In the genomic region with DNA sequence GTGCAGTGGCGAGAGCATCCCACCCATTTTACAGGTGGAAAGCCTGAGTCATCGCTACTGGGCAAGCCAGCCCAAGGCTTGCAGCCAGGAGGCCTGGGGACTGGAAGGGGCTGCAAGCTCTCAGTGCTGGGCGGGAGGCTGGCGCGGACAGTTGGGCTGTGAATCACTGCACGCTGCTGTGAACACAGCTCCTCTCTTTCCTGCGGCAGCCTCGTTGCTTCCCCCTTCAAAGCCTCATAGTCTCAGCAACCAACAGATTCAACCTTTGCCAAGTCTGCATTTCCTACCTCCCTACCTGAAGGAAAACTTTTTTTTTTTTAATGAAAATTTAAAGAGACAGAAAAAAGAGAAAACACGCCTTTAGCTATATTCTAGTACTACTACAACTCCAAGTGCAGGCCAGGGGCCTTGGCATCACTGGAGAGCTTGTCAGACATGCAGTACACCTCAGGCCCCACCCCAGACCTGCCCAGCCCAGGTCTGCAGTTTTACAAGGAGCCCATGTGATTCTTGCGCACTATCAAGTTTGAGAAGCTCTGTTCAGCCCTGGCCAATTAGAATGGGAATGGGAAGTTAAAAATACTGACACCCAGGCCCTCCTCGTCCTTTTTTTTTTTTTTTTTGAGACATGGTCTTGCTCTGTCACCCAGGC, we compare ENCODE assay signal across 8 cellular contexts.
DNase-seq lines count a peak whose midpoint lies in the region; ATAC-seq, FAIRE-seq and TF ChIP-seq lines count a peak whose summit lies in the region.

No MANE protein-coding gene starts in this region.

- WGBS in A549 (ENCODE audit: missing lambda C conversion rate), result 20% methylated on average over 11 of the region's 11 CpGs
- WGBS in IMR-90 (ENCODE audit: extremely low coverage in 2 of 2, insufficient read length in 1 of 2), 2 experiments, result no CpG with 5 or more reads among the region's 11 CpGs

- H3K56ac ChIP-seq in IMR-90 (ENCODE audit: extremely low read depth, insufficient read depth, low read length), result no peak overlapping the region

- H3K23ac ChIP-seq in IMR-90 (ENCODE audit: low read depth, low read length), result no peak overlapping the region

- no peak overlapping the region for H3K4ac ChIP-seq in IMR-90 (ENCODE audit: low read depth, low read length)

- no TSS peak for BruUV-seq in IMR-90 (replicated peaks; lab: Mats Ljungman, UMichigan)

- TF ChIP-seq EP300 in A549 (IDR thresholded peaks at IDR 0.05), result no peak

- H4K5ac ChIP-seq in IMR-90 (ENCODE audit: low read depth, low read length), result no peak overlapping the region; the same call in 1 of the 2 replicates

- H3K36me3 ChIP-seq in IMR-90 (ENCODE audit: control insufficient read depth, insufficient read depth, low read length) (no peaks in the 10 kb centered on the region; the same call in 1 of the 2 replicates), muscle layer of colon (ENCODE audit: insufficient read depth, low read length) (no peaks in the 10 kb centered on the region)

- H4K91ac ChIP-seq in IMR-90 (ENCODE audit: insufficient read depth, low read depth, low read length), result no peak overlapping the region

- no peak for TF ChIP-seq POLR2A in A549 (IDR thresholded peaks at IDR 0.05; ENCODE audit: low read length)
- TF ChIP-seq POLR2A in IMR-90 (IDR thresholded peaks at IDR 0.05; ENCODE audit: low read depth, low read length), result no peak

- H3K27ac ChIP-seq in A549 (peak overlapping the region; percentile 90 to 92), IMR-90 (ENCODE audit: insufficient read depth, low read length) (no peak overlapping the region), caudate nucleus (ENCODE audit: low read depth, low read length) (peak overlapping the region; percentile 46), muscle layer of colon (ENCODE audit: low read depth, low read length) (peak overlapping the region; percentile 79)

- DNase-seq in A549 (ENCODE audit: low read depth in 1 of 2, low spot score in 1 of 2) (peak; percentile 40 to 76), IMR-90 (peak; percentile 67), caudate nucleus (lab: John Stamatoyannopoulos, UW) (peak in 6 of 61 donors; percentile 3 to 45 (median 20)), NCI-H82 (lab: John Stamatoyannopoulos, UW) (no peak), midbrain (lab: John Stamatoyannopoulos, UW) (no peak), NCI-H1694 (lab: John Stamatoyannopoulos, UW) (no peak)
- no peak for DNase-seq in stimulated activated naive CD4-positive, alpha-beta T cell treated with Interleukin-2 at 50 U/mL for 16 hours (lab: John Stamatoyannopoulos, UW)

- no peak overlapping the region for H3K18ac ChIP-seq in IMR-90 (ENCODE audit: low read depth, low read length)

- 0 out of 3 replicates have a peak overlapping the region, but pooled peaks have one; percentile 50 for H2BK15ac ChIP-seq in IMR-90 (ENCODE audit: low read depth, low read length)

- H2BK20ac ChIP-seq in IMR-90 (ENCODE audit: low read depth, low read length), result no peak overlapping the region; the same call in 1 of the 2 replicates

- ATAC-seq in A549 (peak; percentile 77 to 79), IMR-90 (ENCODE audit: low read depth) (no peak)

- peak overlapping the region; percentile 79 for H3K4me2 ChIP-seq in A549
- H3K4me2 ChIP-seq in IMR-90 (ENCODE audit: low read depth, low read length), result no peak overlapping the region

- H3K9ac ChIP-seq in IMR-90 (ENCODE audit: low read depth, low read length), result no peak overlapping the region
- H3K9ac ChIP-seq in muscle layer of colon (ENCODE audit: low read length), result no peak overlapping the region

- peak overlapping the region in 1 of 2 experiments; percentile 87; a peak in 1 of 4 replicates for H4K8ac ChIP-seq in IMR-90 (ENCODE audit: low read depth in 2 of 2, low read length in 2 of 2)

- no peak overlapping the region for H2AK9ac ChIP-seq in IMR-90 (replicated peaks; ENCODE audit: low read depth, low read length, poor library complexity)

- TF ChIP-seq RAD21 in A549 (conservative IDR thresholded peaks at IDR 0.05 in 1 of 2, IDR thresholded peaks at IDR 0.05 in 1 of 2) (0 out of 5 replicates have a peak, but pooled peaks of 1 of the 2 experiments have one; percentile 19), IMR-90 (IDR thresholded peaks at IDR 0.05; ENCODE audit: low read length) (no peak)

- no peaks in the 10 kb centered on the region for H3K79me1 ChIP-seq in IMR-90 (ENCODE audit: low read depth in 1 of 2, low read length in 2 of 2)

- dilution Hi-C loops in IMR-90 (cut with HindIII; ENCODE audit: low sequenced_read_pairs, unreplicated experiment), result no loop called here

- H3K9me1 ChIP-seq in IMR-90 (ENCODE audit: insufficient read depth, low read length), result no peaks in the 10 kb centered on the region

- intact Hi-C loops in IMR-90 (cut with micrococcal nuclease), result no loop called here

- peak overlapping the region; percentile 45 for H2AFZ ChIP-seq in IMR-90 (replicated peaks; ENCODE audit: low read length, poor library complexity)

- no peak overlapping the region for H2BK5ac ChIP-seq in IMR-90 (ENCODE audit: low read depth, low read length, poor library complexity, severe bottlenecking)

- H3K14ac ChIP-seq in IMR-90 (replicated peaks; ENCODE audit: low read depth, low read length), result no peak overlapping the region

- H4K20me1 ChIP-seq in IMR-90 (ENCODE audit: insufficient read depth, low read length), result no peaks in the 10 kb centered on the region

- H2BK120ac ChIP-seq in IMR-90 (ENCODE audit: low read depth, low read length), result no peak overlapping the region

- POLR2A ChIA-PET in A549 (lab: Yijun Ruan, JAX) (interaction anchor here (0.7 to 2.6 kb wide), 8 partner anchors 10 to 470 kb away, joined by 3 to 29 read pairs (median 4); no protein-coding TSS in a partner anchor), IMR-90 (lab: Charles Lee; ENCODE audit: unreplicated experiment) (no interaction called here)

- H3K9me3 ChIP-seq in A549 (peaks cover 12% of the 10 kb centered on the region), IMR-90 (ENCODE audit: control insufficient read depth, insufficient read depth, low read length) (no peaks in the 10 kb centered on the region; the same call in 1 of the 2 replicates), muscle layer of colon (ENCODE audit: low read length) (no peaks in the 10 kb centered on the region)

- peak overlapping the region; percentile 24; the same call in 1 of the 3 replicates for H3K4me3 ChIP-seq in A549
- no peak overlapping the region for H3K4me3 ChIP-seq in IMR-90 (ENCODE audit: insufficient read depth, low read depth, low read length)
- H3K4me3 ChIP-seq in muscle layer of colon (ENCODE audit: low read depth in 1 of 2, low read length in 2 of 2), result peak overlapping the region in 1 of 2 donors; percentile 24

- peak; percentile 13 for FAIRE-seq in A549 (lab: Jason Lieb, UNC)

- H3K4me1 ChIP-seq in A549 (peaks cover 20% of the 10 kb centered on the region), IMR-90 (ENCODE audit: control insufficient read depth, insufficient read depth, low read length) (peaks cover 10% of the 10 kb centered on the region), muscle layer of colon (ENCODE audit: insufficient read depth, low read length) (peaks cover 22% of the 10 kb centered on the region)

- TF ChIP-seq CTCF in A549 (IDR thresholded peaks at IDR 0.05) (no peak), IMR-90 (conservative IDR thresholded peaks at IDR 0.05; ENCODE audit: low read depth, low read length) (no peak)

- H3K27me3 ChIP-seq in IMR-90 (ENCODE audit: control insufficient read depth, insufficient read depth, low read length) (no peaks in the 10 kb centered on the region), muscle layer of colon (ENCODE audit: control insufficient read depth in 1 of 2, insufficient read depth in 2 of 2, low read length in 2 of 2) (no peaks in the 10 kb centered on the region)

- in situ Hi-C loops in IMR-90 (cut with MboI; ENCODE audit: low sequenced_read_pairs), result no loop called here

- H2AK5ac ChIP-seq in IMR-90 (ENCODE audit: low read depth, low read length), result peak overlapping the region; percentile 38; the same call in 1 of the 2 replicates

- CTCF ChIA-PET in A549 (lab: Yijun Ruan, JAX) (interaction anchor here (1.1 to 2.7 kb wide), 7 partner anchors 9 to 470 kb away, joined by 3 to 12 read pairs (median 5); no protein-coding TSS in a partner anchor), IMR-90 (lab: Yijun Ruan, JAX) (interaction anchor here (0.7 to 1.7 kb wide), 2 partner anchors 40 to 138 kb away, joined by 3 to 4 read pairs; no protein-coding TSS in a partner anchor)

TF ChIP-seq in A549, 52 proteins besides CTCF, POLR2A, EP300 and RAD21 (continues in another document):
- no peak for TF ChIP-seq ZC3H11A (IDR thresholded peaks at IDR 0.05)
- peak; percentile 28 for TF ChIP-seq MAFK (IDR thresholded peaks at IDR 0.05; ENCODE audit: partially characterized antibody)
- TF ChIP-seq, protein P1, sequence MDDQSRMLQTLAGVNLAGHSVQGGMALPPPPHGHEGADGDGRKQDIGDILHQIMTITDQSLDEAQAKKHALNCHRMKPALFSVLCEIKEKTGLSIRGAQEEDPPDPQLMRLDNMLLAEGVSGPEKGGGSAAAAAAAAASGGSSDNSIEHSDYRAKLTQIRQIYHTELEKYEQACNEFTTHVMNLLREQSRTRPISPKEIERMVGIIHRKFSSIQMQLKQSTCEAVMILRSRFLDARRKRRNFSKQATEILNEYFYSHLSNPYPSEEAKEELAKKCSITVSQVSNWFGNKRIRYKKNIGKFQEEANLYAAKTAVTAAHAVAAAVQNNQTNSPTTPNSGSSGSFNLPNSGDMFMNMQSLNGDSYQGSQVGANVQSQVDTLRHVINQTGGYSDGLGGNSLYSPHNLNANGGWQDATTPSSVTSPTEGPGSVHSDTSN (IDR thresholded peaks at IDR 0.05), result peak; percentile 50; the same call in 1 of the 2 replicates
- TF ChIP-seq NR3C1 (IDR thresholded peaks at IDR 0.05), result no peak

TF ChIP-seq in IMR-90, 13 proteins besides CTCF, POLR2A, EP300 and RAD21:
- TF ChIP-seq RCOR1 (IDR thresholded peaks at IDR 0.05; ENCODE audit: insufficient replicate concordance, low read length), result peak; percentile 24
- TF ChIP-seq NFE2L2 (IDR thresholded peaks at IDR 0.05; ENCODE audit: low read depth, low read length), result no peak

Comparison
In these comparisons a context has a peak if more than half of its experiments do, and no peak if none do; other contexts are left out.
1. DNase-seq: peak in A549 (2 of 2) and IMR-90 (single experiment); none in NCI-H82 (single experiment), midbrain (single experiment), NCI-H1694 (single experiment) and stimulated activated naive CD4-positive, alpha-beta T cell treated with Interleukin-2 at 50 U/mL for 16 hours (single experiment).